ENCODE assay signal across 14 cellular contexts in the genomic region with DNA sequence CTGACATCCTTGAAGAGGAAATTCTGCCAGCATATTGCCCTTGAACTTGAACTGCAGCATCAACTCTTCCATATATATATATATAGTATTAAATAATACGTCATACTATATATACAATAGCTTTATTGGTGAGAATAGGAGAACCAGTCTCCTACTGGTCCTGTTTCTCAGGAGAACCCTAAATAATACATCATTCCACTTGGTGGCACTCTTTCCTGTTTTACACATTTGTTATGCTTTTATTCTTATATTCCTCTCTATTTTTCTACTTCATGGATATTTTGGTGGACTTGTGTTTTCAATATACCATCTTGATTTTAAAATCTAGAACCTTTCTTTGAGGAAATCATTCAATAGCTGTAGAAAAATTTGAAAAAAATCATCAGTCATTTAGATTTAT.
DNase-seq lines count a peak whose midpoint lies in the region; ATAC-seq and TF ChIP-seq lines count a peak whose summit lies in the region.
"Had no signal": no experiment of that assay in that cellular context is flagged by ENCODE, and none has a peak within 500 bp of the region (broad histone marks: within the 10 kb centered on the region; RNA-seq: fewer than 3 reads in every experiment).

No MANE protein-coding gene starts in this region.

- no peak overlapping the region for H3K4me3 ChIP-seq in smooth muscle cell
- H3K4me3 ChIP-seq: colonic mucosa, lower lobe of right lung, psoas muscle had no signal

- H3K36me3 ChIP-seq in smooth muscle cell (ENCODE audit: low read depth) = no peaks in the 10 kb centered on the region
- H3K36me3 ChIP-seq: colonic mucosa, lower lobe of right lung had no signal

- no peaks in the 10 kb centered on the region for H3F3A ChIP-seq in smooth muscle cell (ENCODE audit: low read depth)

- 76% methylated on average over 1 of the region's 1 CpG for WGBS in smooth muscle cell (ENCODE audit: low lambda C conversion rate)

- no peaks in the 10 kb centered on the region for H3K27me3 ChIP-seq in smooth muscle cell (ENCODE audit: low read depth)
- H3K27me3 ChIP-seq: colonic mucosa had no signal

- H3K4me1 ChIP-seq in smooth muscle cell (ENCODE audit: low read depth) = no peaks in the 10 kb centered on the region
- H3K4me1 ChIP-seq: colonic mucosa, lower lobe of right lung, psoas muscle had no signal

- ATAC-seq in HG02938 (IDR thresholded peaks at IDR 0.05; ENCODE audit: unreplicated experiment) (no peak), HG03139 (IDR thresholded peaks at IDR 0.05; ENCODE audit: unreplicated experiment) (no peak)
- ATAC-seq: lower lobe of right lung, psoas muscle had no signal

- DNase-seq in DMS153 treated with DMSO at 0.1 percent for 48 hours (lab: John Stamatoyannopoulos, UW; ENCODE audit: unreplicated experiment) = peak; percentile 1
- no peak for DNase-seq in DMS153 (lab: John Stamatoyannopoulos, UW)
- peak; percentile 26 for DNase-seq in OCI-M1 (lab: John Stamatoyannopoulos, UW)
- DNase-seq in fibroblast of gingiva (ENCODE audit: low read depth) = peak; percentile 19
- no peak for DNase-seq in smooth muscle cell (lab: John Stamatoyannopoulos, UW; ENCODE audit: unreplicated experiment)
- no peak for DNase-seq in midbrain (lab: John Stamatoyannopoulos, UW)
- DNase-seq: activated gamma-delta T cell treated with Interleukin-2 at 50 U/mL for 16 hours, colonic mucosa, lower lobe of right lung, NCI-H1105 treated with DMSO at 0.1 percent for 48 hours, NCI-H82, psoas muscle had no signal

- TF ChIP-seq CTCF in smooth muscle cell (IDR thresholded peaks at IDR 0.05; ENCODE audit: borderline replicate concordance, insufficient read depth, poor library complexity, severe bottlenecking) = peak; percentile 37

- H4K20me1 ChIP-seq in smooth muscle cell (ENCODE audit: low read depth) = no peaks in the 10 kb centered on the region

- H3K9me3 ChIP-seq in smooth muscle cell (replicated peaks; ENCODE audit: low read depth) = no peaks in the 10 kb centered on the region
- H3K9me3 ChIP-seq: colonic mucosa, lower lobe of right lung, psoas muscle had no signal

- no peak overlapping the region for H3K27ac ChIP-seq in smooth muscle cell (ENCODE audit: low read depth)
- H3K27ac ChIP-seq: colonic mucosa, lower lobe of right lung, psoas muscle had no signal

- H2AFZ ChIP-seq in smooth muscle cell (ENCODE audit: low read depth) = no peak overlapping the region

- no peaks in the 10 kb centered on the region for H3K79me2 ChIP-seq in smooth muscle cell (ENCODE audit: low read depth)

- H3K9ac ChIP-seq in smooth muscle cell (ENCODE audit: low read depth) = no peak overlapping the region

- no peak overlapping the region for H3K4me2 ChIP-seq in smooth muscle cell

Comparison
In these comparisons a context has a peak if more than half of its experiments do, and no peak if none do; other contexts are left out.
1. DNase-seq: peak in DMS153 treated with DMSO at 0.1 percent for 48 hours (single experiment), OCI-M1 (single experiment) and fibroblast of gingiva (single experiment); none in DMS153 (single experiment), smooth muscle cell (single experiment) and midbrain (single experiment).